In the genomic region with DNA sequence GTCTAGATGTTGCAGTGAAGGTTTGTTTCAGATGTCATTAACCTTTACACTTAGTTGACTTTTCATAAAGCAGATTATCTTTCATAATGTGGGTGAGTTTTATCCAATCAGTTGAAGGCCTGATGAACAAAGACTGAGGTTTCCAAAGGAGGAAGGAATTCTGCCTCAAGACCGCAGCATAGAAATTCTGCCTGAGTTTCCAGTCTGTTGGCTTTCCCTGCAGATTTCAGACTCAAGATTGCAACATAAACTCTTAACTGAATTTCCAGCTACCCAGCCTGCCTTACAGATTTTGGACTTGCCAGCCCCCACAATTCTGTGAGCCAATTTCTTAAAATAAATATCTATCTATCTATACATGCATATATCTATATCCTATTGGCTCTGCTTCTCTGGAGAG, we compare ENCODE assay signal across 34 cellular contexts. TPM values are rescaled to one million over a fixed set of nuclear protein-coding genes. Genes with fewer than 3 reads are reported as not detected.
"Had no signal": no experiment of that assay in that cellular context is flagged by ENCODE, and none has a peak within 500 bp of the region (broad histone marks: within the 10 kb centered on the region; RNA-seq: fewer than 3 reads in every experiment).

No MANE protein-coding gene starts in this region.

- H3K4me1 Mint-ChIP-seq: activated CD4-positive, alpha-beta memory T cell treated with anti-CD3 and anti-CD28 coated beads, Interleukin-2, amount 10 ng/mL, durations not matched to agents 7 days and 5 days; activated CD8-positive, alpha-beta memory T cell treated with anti-CD3 and anti-CD28 coated beads, Interleukin-2, amount 10 ng/mL, durations not matched to agents 7 days and 5 days; activated naive CD4-positive, alpha-beta T cell treated with anti-CD3 and anti-CD28 coated beads, Interleukin-2, amount 50 U/mL, for 24 hours; activated naive CD8-positive, alpha-beta T cell treated with anti-CD3 and anti-CD28 coated beads, Interleukin-2, amount 10 ng/mL, durations not matched to agents 7 days and 5 days had no signal

- ATAC-seq: activated CD8-positive, alpha-beta memory T cell treated with anti-CD3 and anti-CD28 coated beads, Interleukin-2, amount 10 ng/mL, durations not matched to agents 7 days and 5 days; PC-3 had no signal

- H3K9me3 Mint-ChIP-seq: activated CD4-positive, alpha-beta memory T cell treated with anti-CD3 and anti-CD28 coated beads, Interleukin-2, amount 10 ng/mL, durations not matched to agents 7 days and 5 days; activated naive CD4-positive, alpha-beta T cell treated with anti-CD3 and anti-CD28 coated beads, Interleukin-2, amount 50 U/mL, for 24 hours had no signal

- H3K36me3 Mint-ChIP-seq: activated CD8-positive, alpha-beta memory T cell treated with anti-CD3 and anti-CD28 coated beads, Interleukin-2, amount 10 ng/mL, durations not matched to agents 7 days and 5 days; activated naive CD8-positive, alpha-beta T cell treated with anti-CD3 and anti-CD28 coated beads, Interleukin-2, amount 10 ng/mL, durations not matched to agents 7 days and 5 days had no signal

- H3K4me3 Mint-ChIP-seq: activated CD4-positive, alpha-beta memory T cell treated with anti-CD3 and anti-CD28 coated beads, Interleukin-2, amount 10 ng/mL, durations not matched to agents 7 days and 5 days; activated CD8-positive, alpha-beta memory T cell treated with anti-CD3 and anti-CD28 coated beads, Interleukin-2, amount 10 ng/mL, durations not matched to agents 7 days and 5 days; activated naive CD4-positive, alpha-beta T cell treated with anti-CD3 and anti-CD28 coated beads, Interleukin-2, amount 50 U/mL, for 24 hours; activated naive CD8-positive, alpha-beta T cell treated with anti-CD3 and anti-CD28 coated beads, Interleukin-2, amount 10 ng/mL, durations not matched to agents 7 days and 5 days had no signal

- H3K27me3 Mint-ChIP-seq: activated CD4-positive, alpha-beta memory T cell treated with anti-CD3 and anti-CD28 coated beads, Interleukin-2, amount 10 ng/mL, durations not matched to agents 7 days and 5 days; activated CD8-positive, alpha-beta memory T cell treated with anti-CD3 and anti-CD28 coated beads, Interleukin-2, amount 10 ng/mL, durations not matched to agents 7 days and 5 days; activated naive CD4-positive, alpha-beta T cell treated with anti-CD3 and anti-CD28 coated beads, Interleukin-2, amount 50 U/mL, for 24 hours had no signal

- H3K4me3 ChIP-seq: cardiac muscle cell, MG63, Peyer's patch, SJSA1 had no signal

- H3K27ac Mint-ChIP-seq: activated CD4-positive, alpha-beta memory T cell treated with anti-CD3 and anti-CD28 coated beads, Interleukin-2, amount 10 ng/mL, durations not matched to agents 7 days and 5 days; activated CD8-positive, alpha-beta memory T cell treated with anti-CD3 and anti-CD28 coated beads, Interleukin-2, amount 10 ng/mL, durations not matched to agents 7 days and 5 days; activated naive CD4-positive, alpha-beta T cell treated with anti-CD3 and anti-CD28 coated beads, Interleukin-2, amount 50 U/mL, for 24 hours; activated naive CD8-positive, alpha-beta T cell treated with anti-CD3 and anti-CD28 coated beads, Interleukin-2, amount 10 ng/mL, durations not matched to agents 7 days and 5 days had no signal

- DNase-seq: activated CD4-positive, alpha-beta memory T cell treated with anti-CD3 and anti-CD28 coated beads, Interleukin-2, amount 10 ng/mL, durations not matched to agents 7 days and 5 days; activated CD4-positive, alpha-beta T cell treated with anti-CD3 and anti-CD28 coated beads for 1 hour; activated CD4-positive, alpha-beta T cell treated with anti-CD3 and anti-CD28 coated beads for 48 hours; activated CD4-positive, CD25-positive, alpha-beta regulatory T cell; activated CD8-positive, alpha-beta memory T cell treated with anti-CD3 and anti-CD28 coated beads for 24 hours; activated CD8-positive, alpha-beta memory T cell treated with anti-CD3 and anti-CD28 coated beads, Interleukin-2, amount 10 ng/mL, durations not matched to agents 7 days and 5 days; activated CD8-positive, alpha-beta memory T cell treated with anti-CD3 and anti-CD28 coated beads, Interleukin-2, amount 50 U/mL, for 48 hours; activated effector memory CD4-positive, alpha-beta T cell treated with anti-CD3 and anti-CD28 coated beads, Interleukin-2, amount 50 U/mL, for 16 hours; activated naive CD4-positive, alpha-beta T cell; activated naive CD8-positive, alpha-beta T cell treated with anti-CD3 and anti-CD28 coated beads, Interleukin-2, amount 10 ng/mL, durations not matched to agents 7 days and 5 days; activated T-cell treated with anti-CD3 and anti-CD28 coated beads, Interleukin-2, amount 50 U/mL, for 48 hours; Kasumi-1; KG1; MG63; NCI-H1092; NCI-H1436 treated with DMSO at 0.1 percent for 48 hours; NCI-H1694 treated with DMSO at 0.1 percent for 48 hours; NCI-H2029; NCI-H345; NCI-H524 treated with DMSO at 0.1 percent for 48 hours; PC-3; Peyer's patch; RPMI8226; SHP77 treated with DMSO at 0.1 percent for 48 hours; SK-N-SH; SW 1271; T-helper 1 cell; T-helper 2 cell; T-helper 9 cell; WERI-Rb-1 had no signal

RNA-seq across cellular contexts. Expression of a gene that starts 57.4 kb away (rescaled TPM):
- total RNA-seq: activated CD4-positive, alpha-beta memory T cell treated with anti-CD3 and anti-CD28 coated beads, Interleukin-2, amount 10 ng/mL, durations not matched to agents 7 days and 5 days; activated CD8-positive, alpha-beta memory T cell treated with anti-CD3 and anti-CD28 coated beads, Interleukin-2, amount 10 ng/mL, durations not matched to agents 7 days and 5 days; activated naive CD8-positive, alpha-beta T cell treated with anti-CD3 and anti-CD28 coated beads, Interleukin-2, amount 10 ng/mL, durations not matched to agents 7 days and 5 days; cardiac muscle cell; NCI-H460; PC-3; SJSA1 had no signal
